In the genomic region with DNA sequence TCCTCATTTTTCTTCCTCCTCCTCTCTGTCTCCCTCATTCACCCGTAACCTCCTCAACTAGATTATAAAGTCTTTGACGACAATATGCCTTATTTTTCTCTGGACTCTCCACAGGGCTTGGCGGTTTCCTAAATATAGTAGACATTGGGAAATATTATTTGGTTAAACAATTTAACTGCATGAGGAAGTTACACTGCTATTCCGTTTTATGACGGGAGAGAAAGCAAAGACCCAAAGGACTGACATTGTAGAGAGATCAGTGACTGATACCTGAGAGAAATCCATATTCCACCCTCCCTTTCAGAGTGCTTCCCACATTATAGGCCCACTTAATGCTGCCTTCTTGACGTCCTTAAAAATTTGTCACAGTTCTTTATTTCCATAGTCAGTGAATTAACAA, we compare ENCODE assay signal across 28 cellular contexts. TPM values are rescaled to one million over a fixed set of nuclear protein-coding genes. Genes with fewer than 3 reads are reported as not detected.
"Had no signal": no experiment of that assay in that cellular context is flagged by ENCODE, and none has a peak within 500 bp of the region (broad histone marks: within the 10 kb centered on the region; RNA-seq: fewer than 3 reads in every experiment).

No MANE protein-coding gene starts in this region.

- H3K4me1 Mint-ChIP-seq: endodermal cell; immature natural killer cell; natural killer cell; stimulated activated effector memory CD8-positive, alpha-beta T cell treated with anti-CD3 and anti-CD28 coated beads, Interleukin-12 subunit alpha, Interleukin-12 subunit beta, amount 100 ng/mL, for 72 hours had no signal

- DNase-seq: effector CD8-positive, alpha-beta T cell; endodermal cell; foreskin melanocyte; glutamatergic neuron; heart right ventricle; hypothalamus; immature natural killer cell; islet precursor cell; kidney glomerular epithelial cell; left ventricle myocardium superior; lower lobe of right lung; natural killer cell; occipital lobe; ovary; posterior cingulate gyrus; psoas muscle; right cardiac atrium; sigmoid colon; stimulated activated CD4-positive, alpha-beta T cell treated with anti-CD3 and anti-CD28 coated beads, Interleukin-2, amount 100 ng/mL, for 24 hours; stimulated activated CD4-positive, alpha-beta T cell treated with anti-CD3 and anti-CD28 coated beads, Interleukin-4, amount 100 ng/mL, for 24 hours; stimulated activated naive CD4-positive, alpha-beta T cell treated with Interleukin-2 at 50 U/mL for 16 hours; stomach; thyroid gland; trophoblast cell had no signal

- H3K4me3 Mint-ChIP-seq: endodermal cell; immature natural killer cell; natural killer cell; stimulated activated effector memory CD8-positive, alpha-beta T cell treated with anti-CD3 and anti-CD28 coated beads, Interleukin-12 subunit alpha, Interleukin-12 subunit beta, amount 100 ng/mL, for 72 hours had no signal

- H3K36me3 ChIP-seq: heart right ventricle, lower lobe of right lung, ovary, sigmoid colon, stomach, thyroid gland had no signal

- H3K9me3 ChIP-seq: heart right ventricle, lower lobe of right lung, ovary, psoas muscle, sigmoid colon, stomach, thyroid gland had no signal

- H3K4me3 ChIP-seq: heart right ventricle, lower lobe of right lung, ovary, psoas muscle, sigmoid colon, stomach, thyroid gland had no signal

- H3K27ac Mint-ChIP-seq: endodermal cell; immature natural killer cell; natural killer cell; stimulated activated effector memory CD8-positive, alpha-beta T cell treated with anti-CD3 and anti-CD28 coated beads, Interleukin-12 subunit alpha, Interleukin-12 subunit beta, amount 100 ng/mL, for 72 hours had no signal

- H3K36me3 Mint-ChIP-seq: immature natural killer cell; natural killer cell; stimulated activated effector memory CD8-positive, alpha-beta T cell treated with anti-CD3 and anti-CD28 coated beads, Interleukin-12 subunit alpha, Interleukin-12 subunit beta, amount 100 ng/mL, for 72 hours had no signal

- H3K27me3 ChIP-seq: ovary, sigmoid colon, stomach, thyroid gland had no signal

- H3K4me1 ChIP-seq: heart right ventricle, lower lobe of right lung, psoas muscle, sigmoid colon, stomach, thyroid gland had no signal

- ATAC-seq: esophagus mucosa; heart right ventricle; left ventricle myocardium superior; lower lobe of right lung; natural killer cell; psoas muscle; right cardiac atrium; stimulated activated effector memory CD8-positive, alpha-beta T cell treated with anti-CD3 and anti-CD28 coated beads, Interleukin-12 subunit alpha, Interleukin-12 subunit beta, amount 100 ng/mL, for 72 hours had no signal

- H3K27ac ChIP-seq: epithelial cell of prostate, heart right ventricle, lower lobe of right lung, ovary, psoas muscle, sigmoid colon, stomach, thyroid gland had no signal

- H3K9me3 Mint-ChIP-seq: endodermal cell; immature natural killer cell; natural killer cell; stimulated activated effector memory CD8-positive, alpha-beta T cell treated with anti-CD3 and anti-CD28 coated beads, Interleukin-12 subunit alpha, Interleukin-12 subunit beta, amount 100 ng/mL, for 72 hours had no signal

RNA-seq across cellular contexts. Expression of a gene that starts 51.2 kb away (rescaled TPM):
- total RNA-seq: fibroblast of lung, natural killer cell had no signal
- polyA plus RNA-seq: fibroblast of lung, immature natural killer cell had no signal
